In the genomic region with DNA sequence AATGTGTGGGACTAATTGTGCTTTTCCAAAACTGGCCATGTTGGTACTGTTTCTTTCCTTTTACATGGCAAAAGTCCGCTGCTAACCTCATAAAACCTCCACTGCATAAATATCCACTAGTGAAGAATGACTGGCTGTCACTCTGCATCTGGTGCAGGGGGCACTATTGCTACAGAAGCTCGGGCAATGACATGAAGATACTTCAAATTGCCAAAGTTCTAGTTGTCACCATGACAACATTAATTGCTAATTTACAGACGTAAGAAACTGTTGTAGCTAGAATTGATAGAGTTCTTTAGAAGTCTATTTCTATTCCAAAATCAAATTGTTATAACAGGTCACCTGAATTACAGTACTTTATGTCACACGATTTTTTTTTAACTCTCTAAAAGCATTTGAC, we compare ENCODE assay signal across 8 cellular contexts. TPM values are rescaled to one million over a fixed set of nuclear protein-coding genes. Genes with fewer than 3 reads are reported as not detected.
DNase-seq lines count a peak whose midpoint lies in the region; ATAC-seq and TF ChIP-seq lines count a peak whose summit lies in the region.

No MANE protein-coding gene starts in this region.

- H3K9me3 ChIP-seq in BE2C (no peaks in the 10 kb centered on the region), MG63 (no peaks in the 10 kb centered on the region)

- H3K27ac ChIP-seq in HL-60 (replicated peaks) (peak overlapping the region; percentile 88; the same call in 1 of the 2 replicates), VCaP (peak overlapping the region; percentile 95)

- no peaks in the 10 kb centered on the region for H3K4me1 ChIP-seq in BE2C

- ATAC-seq in left lobe of liver (peak; percentile 51), GM21423 (IDR thresholded peaks at IDR 0.05; ENCODE audit: unreplicated experiment) (no peak), HG03097 (IDR thresholded peaks at IDR 0.05; ENCODE audit: low FRiP score, unreplicated experiment) (no peak)

- H3K27me3 ChIP-seq in BE2C (no peaks in the 10 kb centered on the region), HL-60 (ENCODE audit: insufficient read depth, poor library complexity, severe bottlenecking) (no peaks in the 10 kb centered on the region), MG63 (no peaks in the 10 kb centered on the region)

- DNase-seq in BE2C (peak; percentile 16), HL-60 (ENCODE audit: low read depth in 1 of 2, low spot score in 1 of 2) (peak; percentile 14 to 21), left lobe of liver (ENCODE audit: low spot score) (no peak), MG63 (no peak), putamen (ENCODE audit: low spot score) (no peak)

- H3K36me3 ChIP-seq in BE2C, result no peaks in the 10 kb centered on the region
- no peaks in the 10 kb centered on the region for H3K36me3 ChIP-seq in MG63

- H3K4me3 ChIP-seq in BE2C (ENCODE audit: low read depth, low read length), result peak overlapping the region; percentile 78
- H3K4me3 ChIP-seq in HL-60 (replicated peaks; ENCODE audit: insufficient read depth, low read length), result no peak overlapping the region
- H3K4me3 ChIP-seq in MG63, result no peak overlapping the region

- TF ChIP-seq CTCF in BE2C (IDR thresholded peaks at IDR 0.05; ENCODE audit: low read depth, low read length) (peak; percentile 51), HL-60 (IDR thresholded peaks at IDR 0.05; ENCODE audit: insufficient read depth, low read length) (no peak), VCaP (conservative IDR thresholded peaks at IDR 0.05) (peak; percentile 55)

RNA-seq across cellular contexts. Expression of a gene that starts 0.9 kb away (rescaled TPM):
- polyA plus RNA-seq in BE2C (2012; ENCODE audit: insufficient read depth, insufficient read length, low read depth), result 0.79 TPM
- total RNA-seq in left lobe of liver, result not detected
- not detected in 2 replicates for total RNA-seq in MG63 (2014; rRNA removed; shearing (Covaris generic); ENCODE audit: low replicate concordance)

RNA-seq across cellular contexts. Expression of a gene that starts 0.9 kb away (rescaled TPM):
- 2.5 TPM for polyA plus RNA-seq in BE2C (2012; ENCODE audit: insufficient read depth, insufficient read length, low read depth)
- total RNA-seq in left lobe of liver, result 2.1 TPM
- total RNA-seq in MG63 (2014; rRNA removed; shearing (Covaris generic); ENCODE audit: low replicate concordance), result 5.1 and 8.5 TPM in 2 replicates

RNA-seq across cellular contexts. Expression of a gene that starts 40.3 kb away (rescaled TPM):
- 9.6 TPM for polyA plus RNA-seq in BE2C (2012; ENCODE audit: insufficient read depth, insufficient read length, low read depth)
- 6.5 TPM for total RNA-seq in left lobe of liver
- 9.2 and 9.5 TPM in 2 replicates for total RNA-seq in MG63 (2014; rRNA removed; shearing (Covaris generic); ENCODE audit: low replicate concordance)

Comparison
In these comparisons a context has a peak if more than half of its experiments do, and no peak if none do; other contexts are left out.
1. DNase-seq: peak in BE2C (single experiment) and HL-60 (2 of 2); none in left lobe of liver (single experiment), MG63 (single experiment) and putamen (single experiment).